ENCODE assay signal across 10 cellular contexts in the genomic region with DNA sequence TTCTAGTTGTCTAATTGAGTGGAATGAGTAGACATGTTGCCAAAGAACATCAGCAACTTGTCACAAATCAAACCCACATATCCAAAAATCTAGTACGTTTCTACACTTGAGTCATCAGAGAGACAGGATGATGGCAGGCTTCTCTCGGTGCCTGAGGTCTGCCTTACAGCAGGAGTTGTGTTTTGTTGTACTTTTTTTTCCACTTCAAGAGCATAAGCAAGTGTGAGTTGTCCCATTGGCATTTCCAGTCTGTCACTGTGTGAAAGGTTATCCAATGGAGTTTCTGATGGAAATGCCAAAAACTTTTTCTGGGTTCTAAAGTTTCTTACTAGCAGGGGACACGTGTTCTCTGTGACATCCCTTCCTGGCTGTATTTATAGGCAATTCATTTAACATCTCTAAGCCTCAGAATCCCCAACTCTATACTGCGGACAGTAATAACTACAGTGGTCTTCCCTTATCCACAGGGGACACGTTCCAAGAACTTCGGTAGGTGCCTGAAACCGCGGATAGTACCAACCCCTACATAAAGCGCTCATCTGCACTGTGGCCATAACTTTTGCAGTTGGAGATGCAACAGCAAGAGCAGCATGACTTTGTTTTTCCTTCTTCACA.
A peak's percentile ranks its signal among the peaks of the same experiment; 100 is the strongest.
DNase-seq lines count a peak whose midpoint lies in the region; ATAC-seq and TF ChIP-seq lines count a peak whose summit lies in the region.
"Had no signal": no experiment of that assay in that cellular context is flagged by ENCODE, and none has a peak within 500 bp of the region (broad histone marks: within the 10 kb centered on the region; RNA-seq: fewer than 3 reads in every experiment).

No MANE protein-coding gene starts in this region.

- H3K4me3 ChIP-seq in epithelial cell of proximal tubule (ENCODE audit: low read depth, low read length) (no peak overlapping the region), right cardiac atrium (ENCODE audit: low read length) (no peak overlapping the region)

- TF ChIP-seq CTCF in epithelial cell of proximal tubule (conservative IDR thresholded peaks at IDR 0.05; ENCODE audit: low read depth, low read length): no peak

- H3K27me3 Mint-ChIP-seq in T-helper 2 cell treated with Interferon-gamma antibody and Interleukin-4, amounts not matched to agents 5 μg/mL and 100 μg/mL, for 36 hours (ENCODE audit: low read depth): no peaks in the 10 kb centered on the region

- WGBS in right cardiac atrium: 77% methylated on average over 9 of the region's 9 CpGs

- H3K27ac ChIP-seq in right cardiac atrium (ENCODE audit: low read length): no peak overlapping the region
- H3K27ac ChIP-seq: 22Rv1 had no signal

- intact Hi-C loops in right cardiac atrium (cut with DNase I): no loop called here

- DNase-seq in activated CD4-positive, CD25-positive, alpha-beta regulatory T cell treated with anti-CD3 and anti-CD28 coated beads, Interleukin-2, amount 50 U/mL, for 72 hours: no peak
- DNase-seq in T-helper 2 cell treated with Interferon-gamma antibody and Interleukin-4, amounts not matched to agents 5 μg/mL and 100 μg/mL, for 36 hours (ENCODE audit: low spot score): peak; percentile 77
- DNase-seq in epithelial cell of proximal tubule (ENCODE audit: low read depth) (peak; percentile 64), right cardiac atrium (no peak), NCI-H2107 (lab: John Stamatoyannopoulos, UW) (no peak), NCI-H446 treated with DMSO at 0.1 percent for 48 hours (lab: John Stamatoyannopoulos, UW) (no peak)
- DNase-seq in stimulated activated CD4-positive, alpha-beta T cell treated with anti-CD3 and anti-CD28 coated beads, TNF-alpha, amount 100 ng/mL, for 24 hours (ENCODE audit: low read depth in 3 of 3): peak in 2 of 3 experiments; percentile 25 to 52
- DNase-seq: NCI-H1092 treated with DMSO at 0.1 percent for 48 hours had no signal

- peak; percentile 81 to 83 for ATAC-seq in activated CD4-positive, CD25-positive, alpha-beta regulatory T cell treated with anti-CD3 and anti-CD28 coated beads, Interleukin-2, amount 50 U/mL, for 24 hours
- ATAC-seq in right cardiac atrium: no peak

- peaks cover 46% of the 10 kb centered on the region for H3K4me1 Mint-ChIP-seq in T-helper 2 cell treated with Interferon-gamma antibody and Interleukin-4, amounts not matched to agents 5 μg/mL and 100 μg/mL, for 36 hours (ENCODE audit: low read depth)

- no peaks in the 10 kb centered on the region for H3K27me3 ChIP-seq in right cardiac atrium (ENCODE audit: control insufficient read depth, insufficient read depth)

- peaks cover 17% of the 10 kb centered on the region for H3K9me3 Mint-ChIP-seq in T-helper 2 cell treated with Interferon-gamma antibody and Interleukin-4, amounts not matched to agents 5 μg/mL and 100 μg/mL, for 36 hours

- H3K4me1 ChIP-seq in right cardiac atrium (ENCODE audit: control insufficient read depth, insufficient read depth, low read length): no peaks in the 10 kb centered on the region

- peaks cover 8% of the 10 kb centered on the region for H3K36me3 Mint-ChIP-seq in T-helper 2 cell treated with Interferon-gamma antibody and Interleukin-4, amounts not matched to agents 5 μg/mL and 100 μg/mL, for 36 hours (ENCODE audit: low read depth)

- peak overlapping the region; percentile 60 for H3K4me3 Mint-ChIP-seq in T-helper 2 cell treated with Interferon-gamma antibody and Interleukin-4, amounts not matched to agents 5 μg/mL and 100 μg/mL, for 36 hours

- H3K27ac Mint-ChIP-seq in T-helper 2 cell treated with Interferon-gamma antibody and Interleukin-4, amounts not matched to agents 5 μg/mL and 100 μg/mL, for 36 hours: peak overlapping the region; percentile 85

- H3K9me3 ChIP-seq in right cardiac atrium (ENCODE audit: control insufficient read depth, low read length): no peaks in the 10 kb centered on the region

Comparison
In these comparisons a context has a peak if more than half of its experiments do, and no peak if none do; other contexts are left out.
1. ATAC-seq: peak in activated CD4-positive, CD25-positive, alpha-beta regulatory T cell treated with anti-CD3 and anti-CD28 coated beads, Interleukin-2, amount 50 U/mL, for 24 hours (2 of 2); none in right cardiac atrium (0 of 2).
2. DNase-seq: peak in T-helper 2 cell treated with Interferon-gamma antibody and Interleukin-4, amounts not matched to agents 5 μg/mL and 100 μg/mL, for 36 hours (single experiment), epithelial cell of proximal tubule (single experiment) and stimulated activated CD4-positive, alpha-beta T cell treated with anti-CD3 and anti-CD28 coated beads, TNF-alpha, amount 100 ng/mL, for 24 hours (2 of 3); none in activated CD4-positive, CD25-positive, alpha-beta regulatory T cell treated with anti-CD3 and anti-CD28 coated beads, Interleukin-2, amount 50 U/mL, for 72 hours (single experiment), right cardiac atrium (0 of 3), NCI-H2107 (single experiment) and NCI-H446 treated with DMSO at 0.1 percent for 48 hours (single experiment).